Comparison of ENCODE assay signal across 7 cellular contexts in genomic region chr2:68447118-68447517, GRCh38. TPM values are rescaled to one million over a fixed set of nuclear protein-coding genes. Genes with fewer than 3 reads are reported as not detected.
"Had no signal": no experiment of that assay in that cellular context is flagged by ENCODE, and none has a peak within 500 bp of the region (broad histone marks: within the 10 kb centered on the region; RNA-seq: fewer than 3 reads in every experiment).

No MANE protein-coding gene starts in this region.

- H3K4me3 Mint-ChIP-seq: GM23338, H9 had no signal

- H3K9me3 Mint-ChIP-seq: GM23338, H9 had no signal

- H2AFZ ChIP-seq: GM23338 had no signal

- H3K4me2 ChIP-seq: GM23338 had no signal

- DNase-seq: H9, HCEC 1CT, IMR-90, KG1 had no signal

- H3K4me3 ChIP-seq: GM23338, K562 had no signal

- ATAC-seq: GM23338, K562 had no signal

- H3K27ac Mint-ChIP-seq: GM23338, H9 had no signal

- H3K4me1 Mint-ChIP-seq: GM23338, H9 had no signal

RNA-seq across cellular contexts. Expression of gene APLF, which starts 20.3 kb away (rescaled TPM):
- total RNA-seq: HT-29 had no signal
